In the genomic region with DNA sequence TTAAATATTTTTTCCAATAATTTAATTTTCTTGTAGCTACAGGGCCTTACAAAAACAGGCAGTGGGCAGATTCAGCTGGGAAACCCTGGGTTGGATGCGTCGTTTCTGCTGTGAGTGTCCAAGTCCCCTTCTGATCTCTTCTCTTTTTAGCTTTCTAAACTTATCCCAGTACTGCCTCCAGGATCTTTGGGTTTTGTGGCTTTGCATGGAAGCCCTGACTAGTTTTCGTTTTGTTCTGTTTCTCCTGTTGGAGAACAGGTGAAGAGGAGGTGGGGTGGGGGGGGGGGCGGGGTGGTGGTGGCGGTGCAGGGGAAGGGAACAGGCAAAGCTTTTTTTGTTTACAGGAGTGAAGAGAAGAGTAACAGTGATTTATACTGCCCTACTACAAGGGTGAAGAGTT, we compare ENCODE assay signal across 21 cellular contexts.
DNase-seq lines count a peak whose midpoint lies in the region; ATAC-seq and TF ChIP-seq lines count a peak whose summit lies in the region.
"Had no signal": no experiment of that assay in that cellular context is flagged by ENCODE, and none has a peak within 500 bp of the region (broad histone marks: within the 10 kb centered on the region; RNA-seq: fewer than 3 reads in every experiment).

No MANE protein-coding gene starts in this region.

- DNase-seq in cardiac muscle cell (ENCODE audit: low read depth in 1 of 2, low spot score in 1 of 2), result no peak
- no peak for DNase-seq in Right ventricle myocardium inferior (ENCODE audit: missing footprints)
- DNase-seq in H7, result peak; percentile 6
- no peak for DNase-seq in glutamatergic neuron
- DNase-seq in nephron progenitor cell, result no peak
- DNase-seq in globus pallidus (ENCODE audit: low spot score), result no peak
- DNase-seq: CD4-positive, CD25-positive, alpha-beta regulatory T cell; GOT3; HCEC 1CT; Kasumi-1; NCI-H2029; NCI-H2171; NCI-H345; NCI-H510A treated with DMSO at 0.1 percent for 48 hours; NCI-H82; NK-92 treated with Interleukin-12 subunit alpha and Interleukin-12 subunit beta, amount 100 ng/mL, for 24 hours; PC-3 had no signal

- H3K27ac ChIP-seq in cardiac muscle cell, result peak overlapping the region; percentile 1
- H3K27ac ChIP-seq: BLaER1, SJSA1 had no signal

- H3K36me3 Mint-ChIP-seq in glutamatergic neuron (ENCODE audit: unreplicated experiment) (no peaks in the 10 kb centered on the region), nephron progenitor cell (ENCODE audit: low read depth) (peaks cover 17% of the 10 kb centered on the region)
- H3K36me3 Mint-ChIP-seq: CD4-positive, CD25-positive, alpha-beta regulatory T cell had no signal

- ATAC-seq in Right ventricle myocardium inferior, result no peak
- ATAC-seq in GM19452 (IDR thresholded peaks at IDR 0.05; ENCODE audit: unreplicated experiment), result no peak
- ATAC-seq: K562, PC-3 had no signal

- peaks cover 11% of the 10 kb centered on the region for H3K4me1 ChIP-seq in cardiac muscle cell (ENCODE audit: low read depth)

- H3K4me1 Mint-ChIP-seq in glutamatergic neuron (ENCODE audit: low read depth, unreplicated experiment) (peaks cover 46% of the 10 kb centered on the region), nephron progenitor cell (peaks cover 54% of the 10 kb centered on the region)
- H3K4me1 Mint-ChIP-seq: CD4-positive, CD25-positive, alpha-beta regulatory T cell had no signal

- peaks cover 6% of the 10 kb centered on the region for H3K9me3 Mint-ChIP-seq in glutamatergic neuron (ENCODE audit: unreplicated experiment)
- peaks cover 19% of the 10 kb centered on the region for H3K9me3 Mint-ChIP-seq in nephron progenitor cell
- H3K9me3 Mint-ChIP-seq: CD4-positive, CD25-positive, alpha-beta regulatory T cell had no signal

- H3K4me3 Mint-ChIP-seq in glutamatergic neuron (ENCODE audit: unreplicated experiment) (no peak overlapping the region), nephron progenitor cell (no peak overlapping the region)
- H3K4me3 Mint-ChIP-seq: CD4-positive, CD25-positive, alpha-beta regulatory T cell had no signal

- no peak for TF ChIP-seq CTCF in cardiac muscle cell (IDR thresholded peaks at IDR 0.05; ENCODE audit: low read depth, low read length)
- no peak for TF ChIP-seq CTCF in glutamatergic neuron (IDR thresholded peaks at IDR 0.05; ENCODE audit: partially characterized antibody, unreplicated experiment)
- no peak for TF ChIP-seq CTCF in nephron progenitor cell (IDR thresholded peaks at IDR 0.05)

- H3K9me3 ChIP-seq in cardiac muscle cell (ENCODE audit: low read depth), result no peaks in the 10 kb centered on the region
- H3K9me3 ChIP-seq: BLaER1, SJSA1 had no signal

- H3K4me3 ChIP-seq in cardiac muscle cell (no peak overlapping the region), H7 (ENCODE audit: insufficient read depth, low read depth, low read length) (no peak overlapping the region)
- H3K4me3 ChIP-seq: BLaER1, K562, SJSA1 had no signal

- H3K27me3 ChIP-seq in cardiac muscle cell, result no peaks in the 10 kb centered on the region
- no peaks in the 10 kb centered on the region for H3K27me3 ChIP-seq in H7 (ENCODE audit: control insufficient read depth, insufficient read depth, low read length)
- H3K27me3 ChIP-seq: BLaER1, SJSA1 had no signal

- H3K27ac Mint-ChIP-seq in glutamatergic neuron (ENCODE audit: unreplicated experiment) (peak overlapping the region; percentile 49), nephron progenitor cell (peak overlapping the region; percentile 73)
- H3K27ac Mint-ChIP-seq: CD4-positive, CD25-positive, alpha-beta regulatory T cell had no signal

- H3K36me3 ChIP-seq in cardiac muscle cell, result no peaks in the 10 kb centered on the region
- no peaks in the 10 kb centered on the region for H3K36me3 ChIP-seq in H7 (replicated peaks; ENCODE audit: control insufficient read depth, insufficient read depth, low read length)
- H3K36me3 ChIP-seq: BLaER1, SJSA1 had no signal

- intact Hi-C loops in Right ventricle myocardium inferior (cut with DNase I), result loop anchor here (10.0 kb wide), 1 partner anchor 89 kb away; no protein-coding TSS in a partner anchor

- H3K27me3 Mint-ChIP-seq in glutamatergic neuron (ENCODE audit: unreplicated experiment) (no peaks in the 10 kb centered on the region), nephron progenitor cell (ENCODE audit: low read depth, poor library complexity) (no peaks in the 10 kb centered on the region)
